24 cellular contexts compared by ENCODE assay signal in genomic region chr1:246798606-246799496, GRCh38.
DNase-seq lines count a peak whose midpoint lies in the region; ATAC-seq lines count a peak whose summit lies in the region.
"Had no signal": no experiment of that assay in that cellular context is flagged by ENCODE, and none has a peak within 500 bp of the region (broad histone marks: within the 10 kb centered on the region; RNA-seq: fewer than 3 reads in every experiment).

No MANE protein-coding gene starts in this region.

- ATAC-seq in stimulated activated naive CD8-positive, alpha-beta T cell treated with anti-CD3 and anti-CD28 coated beads, Interleukin-15, Interleukin-2, amounts not matched to agents 100 U/mL and 50 U/mL, for 24 hours: peak; percentile 13
- ATAC-seq in GM18867 (IDR thresholded peaks at IDR 0.05; ENCODE audit: unreplicated experiment): no peak
- no peak for ATAC-seq in GM19328 (IDR thresholded peaks at IDR 0.05; ENCODE audit: unreplicated experiment)
- ATAC-seq in HG02840 (IDR thresholded peaks at IDR 0.05; ENCODE audit: low FRiP score, unreplicated experiment): no peak
- ATAC-seq: esophagus mucosa, gastroesophageal sphincter, left lobe of liver, mucosa of descending colon had no signal

- DNase-seq in NCI-H82 (lab: John Stamatoyannopoulos, UW): peak; percentile 54
- DNase-seq in NCI-H82 treated with DMSO at 0.1 percent for 48 hours (lab: John Stamatoyannopoulos, UW; ENCODE audit: unreplicated experiment): no peak
- peak; percentile 34 for DNase-seq in cerebellar cortex (ENCODE audit: low spot score)
- DNase-seq in myocyte (ENCODE audit: low read depth): peak; percentile 99
- no peak for DNase-seq in stimulated activated naive CD8-positive, alpha-beta T cell treated with anti-CD3 and anti-CD28 coated beads, Interleukin-15, Interleukin-2, amounts not matched to agents 100 U/mL and 50 U/mL, for 24 hours
- DNase-seq: 8988T; activated CD8-positive, alpha-beta memory T cell treated with anti-CD3 and anti-CD28 coated beads, Interleukin-2, amount 50 U/mL, for 48 hours; activated naive CD4-positive, alpha-beta T cell; amniotic stem cell; Caco-2; effector CD4-positive, alpha-beta T cell; mucosa of descending colon; NCI-H1417 treated with DMSO at 0.1 percent for 48 hours; NCI-H2171; RPMI8226; sigmoid colon; stimulated activated CD4-positive, alpha-beta T cell treated with anti-CD3 and anti-CD28 coated beads, Interleukin-1b, Interleukin-23, amount 100 ng/mL, for 48 hours; stomach had no signal

Comparison
In these comparisons a context has a peak if more than half of its experiments do, and no peak if none do; other contexts are left out.
1. DNase-seq: peak in NCI-H82 (single experiment), cerebellar cortex (single experiment) and myocyte (single experiment); none in NCI-H82 treated with DMSO at 0.1 percent for 48 hours (single experiment) and stimulated activated naive CD8-positive, alpha-beta T cell treated with anti-CD3 and anti-CD28 coated beads, Interleukin-15, Interleukin-2, amounts not matched to agents 100 U/mL and 50 U/mL, for 24 hours (single experiment).